14 cellular contexts compared by ENCODE assay signal in genomic region chr7:105963038-105963667, GRCh38. TPM values are rescaled to one million over a fixed set of nuclear protein-coding genes. Genes with fewer than 3 reads are reported as not detected.
DNase-seq lines count a peak whose midpoint lies in the region; ATAC-seq and TF ChIP-seq lines count a peak whose summit lies in the region.
"Had no signal": no experiment of that assay in that cellular context is flagged by ENCODE, and none has a peak within 500 bp of the region (broad histone marks: within the 10 kb centered on the region; RNA-seq: fewer than 3 reads in every experiment).

A gene with protein sequence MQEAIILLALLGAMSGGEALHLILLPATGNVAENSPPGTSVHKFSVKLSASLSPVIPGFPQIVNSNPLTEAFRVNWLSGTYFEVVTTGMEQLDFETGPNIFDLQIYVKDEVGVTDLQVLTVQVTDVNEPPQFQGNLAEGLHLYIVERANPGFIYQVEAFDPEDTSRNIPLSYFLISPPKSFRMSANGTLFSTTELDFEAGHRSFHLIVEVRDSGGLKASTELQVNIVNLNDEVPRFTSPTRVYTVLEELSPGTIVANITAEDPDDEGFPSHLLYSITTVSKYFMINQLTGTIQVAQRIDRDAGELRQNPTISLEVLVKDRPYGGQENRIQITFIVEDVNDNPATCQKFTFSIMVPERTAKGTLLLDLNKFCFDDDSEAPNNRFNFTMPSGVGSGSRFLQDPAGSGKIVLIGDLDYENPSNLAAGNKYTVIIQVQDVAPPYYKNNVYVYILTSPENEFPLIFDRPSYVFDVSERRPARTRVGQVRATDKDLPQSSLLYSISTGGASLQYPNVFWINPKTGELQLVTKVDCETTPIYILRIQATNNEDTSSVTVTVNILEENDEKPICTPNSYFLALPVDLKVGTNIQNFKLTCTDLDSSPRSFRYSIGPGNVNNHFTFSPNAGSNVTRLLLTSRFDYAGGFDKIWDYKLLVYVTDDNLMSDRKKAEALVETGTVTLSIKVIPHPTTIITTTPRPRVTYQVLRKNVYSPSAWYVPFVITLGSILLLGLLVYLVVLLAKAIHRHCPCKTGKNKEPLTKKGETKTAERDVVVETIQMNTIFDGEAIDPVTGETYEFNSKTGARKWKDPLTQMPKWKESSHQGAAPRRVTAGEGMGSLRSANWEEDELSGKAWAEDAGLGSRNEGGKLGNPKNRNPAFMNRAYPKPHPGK (plus strand): TSS chr7:105963264. CDS start chr7:105963319, 55 bp downstream.

- WGBS in H9 (ENCODE audit: extremely low coverage, insufficient read length, low lambda C conversion rate) = no CpG with 5 or more reads among the region's 4 CpGs
- WGBS in hepatocyte (ENCODE audit: low lambda C conversion rate, missing lambda C conversion rate) = 37% methylated on average over 4 of the region's 4 CpGs
- WGBS in sigmoid colon, 2 donors = 72 to 86% methylated on average over 4 of the region's 4 CpGs

- TF ChIP-seq POLR2A in sigmoid colon (IDR thresholded peaks at IDR 0.05) = no peak

- H2BK12ac ChIP-seq in H9 (ENCODE audit: insufficient read length, low read depth, low read length) = no peak within 1 kb of the TSS

- peak within 1 kb of the TSS; percentile 83 for H2BK120ac ChIP-seq in H9 (ENCODE audit: low read depth, low read length, poor library complexity, severe bottlenecking)

- H4K91ac ChIP-seq in H9 (ENCODE audit: insufficient read length, low read depth, low read length) = peak within 1 kb of the TSS; percentile 67

- DNase-seq in H9 (peak; percentile 51), NCI-H748 treated with DMSO at 0.1 percent for 48 hours (lab: John Stamatoyannopoulos, UW) (peak; percentile 18), hepatocyte (ENCODE audit: low spot score) (peak; percentile 34), sigmoid colon (no peak), cortex of kidney (lab: John Stamatoyannopoulos, UW) (no peak)
- no peak for DNase-seq in activated CD4-positive, CD25-positive, alpha-beta regulatory T cell treated with anti-CD3 and anti-CD28 coated beads, Interleukin-2, amount 50 U/mL, for 72 hours
- DNase-seq in activated CD4-positive, alpha-beta T cell treated with anti-CD3 and anti-CD28 coated beads for 36 hours = no peak
- DNase-seq in activated CD4-positive, alpha-beta memory T cell treated with anti-CD3 and anti-CD28 coated beads, Interleukin-2, amount 10 ng/mL, durations not matched to agents 7 days and 5 days = no peak
- DNase-seq: activated B cell treated with CpG ODN at 0.5 μM for 24 hours; CD8-positive, alpha-beta T cell; immature natural killer cell had no signal

- no peak for ATAC-seq in activated CD4-positive, alpha-beta T cell treated with anti-CD3 and anti-CD28 coated beads for 36 hours
- ATAC-seq: CD8-positive, alpha-beta T cell; SK-N-SH treated with all-trans-retinoic acid at 6 μM for 48 hours had no signal

- no peaks in the 10 kb centered on the region for H3K23me2 ChIP-seq in H9 (ENCODE audit: insufficient read length, low read depth, low read length, poor library complexity, severe bottlenecking)

- H3K27ac Mint-ChIP-seq in H9 = peak within 1 kb of the TSS; percentile 29 to 96 (median 85); a peak in 5 of 7 replicates
- no peak within 1 kb of the TSS for H3K27ac Mint-ChIP-seq in activated CD4-positive, alpha-beta T cell treated with anti-CD3 and anti-CD28 coated beads for 36 hours
- H3K27ac Mint-ChIP-seq in activated CD4-positive, alpha-beta memory T cell treated with anti-CD3 and anti-CD28 coated beads, Interleukin-2, amount 10 ng/mL, durations not matched to agents 7 days and 5 days = no peak within 1 kb of the TSS
- H3K27ac Mint-ChIP-seq: activated B cell treated with CpG ODN at 0.5 μM for 24 hours; CD8-positive, alpha-beta T cell; immature natural killer cell had no signal

- H2AFZ ChIP-seq in H9 (ENCODE audit: low read length) (no peak within 1 kb of the TSS), hepatocyte (no peak within 1 kb of the TSS)

- POLR2A ChIA-PET in activated CD4-positive, alpha-beta T cell treated with anti-CD3 and anti-CD28 coated beads for 36 hours (lab: Charles Lee) = no interaction called here
- POLR2A ChIA-PET in activated CD4-positive, alpha-beta memory T cell treated with anti-CD3 and anti-CD28 coated beads, Interleukin-2, amount 10 ng/mL, durations not matched to agents 7 days and 5 days (lab: Charles Lee) = no interaction called here

- H3K4me1 ChIP-seq in H9 (ENCODE audit: insufficient read depth, low read length) (peaks cover 5% of the 10 kb centered on the region; the same call in 1 of the 2 replicates), hepatocyte (ENCODE audit: insufficient read depth) (no peaks in the 10 kb centered on the region), sigmoid colon (peaks cover 0 to 16% (median 7%) of the 10 kb centered on the region in 4 donors)

- H3K27ac ChIP-seq in H9 (ENCODE audit: insufficient read length, low read depth, low read length) (no peak within 1 kb of the TSS), hepatocyte (no peak within 1 kb of the TSS), sigmoid colon (peak within 1 kb of the TSS in 3 of 4 donors; percentile 34 to 83 (median 40))
- H3K27ac ChIP-seq: coronary artery, skin epidermis had no signal

- no peak within 1 kb of the TSS for H3K9ac ChIP-seq in H9 (ENCODE audit: extremely low read depth, insufficient read length, low read length)

- H3K36me3 ChIP-seq in hepatocyte (replicated peaks; ENCODE audit: insufficient read depth, low read depth) = no peaks in the 10 kb centered on the region
- no peaks in the 10 kb centered on the region for H3K36me3 ChIP-seq in sigmoid colon

- H3K56ac ChIP-seq in H9 (ENCODE audit: insufficient read length, low read depth, low read length) = no peak within 1 kb of the TSS

- peaks cover 6% of the 10 kb centered on the region in 2 experiments for H3K9me3 Mint-ChIP-seq in H9
- H3K9me3 Mint-ChIP-seq in activated CD4-positive, alpha-beta T cell treated with anti-CD3 and anti-CD28 coated beads for 36 hours (ENCODE audit: low read depth) = no peaks in the 10 kb centered on the region
- H3K9me3 Mint-ChIP-seq in activated CD4-positive, alpha-beta memory T cell treated with anti-CD3 and anti-CD28 coated beads, Interleukin-2, amount 10 ng/mL, durations not matched to agents 7 days and 5 days = peaks cover 2% of the 10 kb centered on the region
- H3K9me3 Mint-ChIP-seq: CD8-positive, alpha-beta T cell had no signal

- H3K14ac ChIP-seq in H9 (ENCODE audit: insufficient read depth, low read length) = peak within 1 kb of the TSS; percentile 65

- no peak for TF ChIP-seq CTCF in H9 (conservative IDR thresholded peaks at IDR 0.05)
- no peak for TF ChIP-seq CTCF in hepatocyte (IDR thresholded peaks at IDR 0.05; ENCODE audit: poor library complexity)
- no peak for TF ChIP-seq CTCF in sigmoid colon (IDR thresholded peaks at IDR 0.05)

- H2BK15ac ChIP-seq in H9 (ENCODE audit: low read depth, low read length) = no peak within 1 kb of the TSS

- no peaks in the 10 kb centered on the region for H3K9me3 ChIP-seq in H9 (ENCODE audit: control insufficient read depth, low read depth, low read length)
- H3K9me3 ChIP-seq in hepatocyte (ENCODE audit: low read depth) = no peaks in the 10 kb centered on the region
- no peaks in the 10 kb centered on the region for H3K9me3 ChIP-seq in sigmoid colon

- CTCF ChIA-PET in activated CD4-positive, alpha-beta T cell treated with anti-CD3 and anti-CD28 coated beads for 36 hours (lab: Charles Lee) = interaction anchor here (0.7 to 1.0 kb wide), 3 partner anchors 304 to 861 kb away, joined by 3 to 4 read pairs (median 4); no protein-coding TSS in a partner anchor
- CTCF ChIA-PET in activated CD4-positive, alpha-beta memory T cell treated with anti-CD3 and anti-CD28 coated beads, Interleukin-2, amount 10 ng/mL, durations not matched to agents 7 days and 5 days (lab: Charles Lee) = no interaction called here

- no peak within 1 kb of the TSS for H4K8ac ChIP-seq in H9 (replicated peaks; ENCODE audit: insufficient read length, low read depth, low read length)

- H2AK5ac ChIP-seq in H9 (ENCODE audit: insufficient read length, low read length) = no peak within 1 kb of the TSS

- H4K20me1 ChIP-seq in H9 (ENCODE audit: control insufficient read depth, insufficient read depth, insufficient read length) (no peaks in the 10 kb centered on the region), hepatocyte (ENCODE audit: insufficient read depth, poor library complexity, severe bottlenecking) (no peaks in the 10 kb centered on the region)

- H3K23ac ChIP-seq in H9 (ENCODE audit: insufficient read length, low read depth, low read length) = no peak within 1 kb of the TSS

- no peak within 1 kb of the TSS for H4K5ac ChIP-seq in H9 (ENCODE audit: insufficient read length, low read depth, low read length)

- TF ChIP-seq EP300 in sigmoid colon (IDR thresholded peaks at IDR 0.05) = peak in 1 of 4 donors; percentile 46

- no peak within 1 kb of the TSS for H2BK5ac ChIP-seq in H9 (ENCODE audit: insufficient read length, low read length)

- peak within 1 kb of the TSS; percentile 61 for H3K18ac ChIP-seq in H9 (ENCODE audit: insufficient read length, low read depth, low read length)

- peak within 1 kb of the TSS in 1 of 2 experiments; percentile 9; a peak in 3 of 5 replicates for H3K4me3 Mint-ChIP-seq in H9
- H3K4me3 Mint-ChIP-seq in activated CD4-positive, alpha-beta T cell treated with anti-CD3 and anti-CD28 coated beads for 36 hours = no peak within 1 kb of the TSS
- H3K4me3 Mint-ChIP-seq in activated CD4-positive, alpha-beta memory T cell treated with anti-CD3 and anti-CD28 coated beads, Interleukin-2, amount 10 ng/mL, durations not matched to agents 7 days and 5 days = no peak within 1 kb of the TSS
- H3K4me3 Mint-ChIP-seq: activated B cell treated with CpG ODN at 0.5 μM for 24 hours; CD8-positive, alpha-beta T cell; immature natural killer cell had no signal

- no peak within 1 kb of the TSS for H3K4me2 ChIP-seq in H9 (ENCODE audit: insufficient read depth, insufficient read length, low read length)
- no peak within 1 kb of the TSS for H3K4me2 ChIP-seq in hepatocyte

- peak within 1 kb of the TSS; percentile 61 for H3K4ac ChIP-seq in H9 (ENCODE audit: low read depth, low read length)

- H3K79me2 ChIP-seq in H9 (ENCODE audit: insufficient read depth, low read length) (no peaks in the 10 kb centered on the region), hepatocyte (no peaks in the 10 kb centered on the region)

- peaks cover 3% of the 10 kb centered on the region; the same call in 1 of the 2 replicates for H3K27me3 Mint-ChIP-seq in H9 (ENCODE audit: low read depth)
- no peaks in the 10 kb centered on the region for H3K27me3 Mint-ChIP-seq in activated CD4-positive, alpha-beta T cell treated with anti-CD3 and anti-CD28 coated beads for 36 hours
- peaks cover 1% of the 10 kb centered on the region for H3K27me3 Mint-ChIP-seq in activated CD4-positive, alpha-beta memory T cell treated with anti-CD3 and anti-CD28 coated beads, Interleukin-2, amount 10 ng/mL, durations not matched to agents 7 days and 5 days

- H3K79me1 ChIP-seq in H9 (ENCODE audit: insufficient read depth, low read depth, low read length, poor library complexity, severe bottlenecking) = no peaks in the 10 kb centered on the region

- H3K9me2 ChIP-seq in hepatocyte (replicated peaks; ENCODE audit: insufficient read depth) = no peaks in the 10 kb centered on the region

- peaks cover 0 to 2% (median 0%) of the 10 kb centered on the region in 3 experiments; a peak in 1 of 7 replicates for H3K36me3 Mint-ChIP-seq in H9 (ENCODE audit: insufficient read depth in 1 of 3, low read depth in 3 of 3)
- H3K36me3 Mint-ChIP-seq in activated CD4-positive, alpha-beta T cell treated with anti-CD3 and anti-CD28 coated beads for 36 hours (ENCODE audit: low read depth) = no peaks in the 10 kb centered on the region
- H3K36me3 Mint-ChIP-seq in activated CD4-positive, alpha-beta memory T cell treated with anti-CD3 and anti-CD28 coated beads, Interleukin-2, amount 10 ng/mL, durations not matched to agents 7 days and 5 days (ENCODE audit: low read depth) = no peaks in the 10 kb centered on the region
- H3K36me3 Mint-ChIP-seq: CD8-positive, alpha-beta T cell had no signal

- H3K27me3 ChIP-seq in H9 (ENCODE audit: insufficient read depth, low read length) (no peaks in the 10 kb centered on the region), hepatocyte (no peaks in the 10 kb centered on the region), sigmoid colon (no peaks in the 10 kb centered on the region)

- no peak within 1 kb of the TSS for H3T11ph ChIP-seq in H9 (ENCODE audit: low read length)

- H2BK20ac ChIP-seq in H9 (ENCODE audit: low read depth, low read length, poor library complexity, severe bottlenecking) = no peak within 1 kb of the TSS

- H3K4me3 ChIP-seq in hepatocyte = no peak within 1 kb of the TSS
- no peak within 1 kb of the TSS for H3K4me3 ChIP-seq in sigmoid colon
- H3K4me3 ChIP-seq: coronary artery, skin epidermis had no signal

- peaks cover 39 to 47% of the 10 kb centered on the region in 2 experiments for H3K4me1 Mint-ChIP-seq in H9
- H3K4me1 Mint-ChIP-seq in activated CD4-positive, alpha-beta T cell treated with anti-CD3 and anti-CD28 coated beads for 36 hours = no peaks in the 10 kb centered on the region
- no peaks in the 10 kb centered on the region for H3K4me1 Mint-ChIP-seq in activated CD4-positive, alpha-beta memory T cell treated with anti-CD3 and anti-CD28 coated beads, Interleukin-2, amount 10 ng/mL, durations not matched to agents 7 days and 5 days
- H3K4me1 Mint-ChIP-seq: activated B cell treated with CpG ODN at 0.5 μM for 24 hours, immature natural killer cell had no signal

- intact Hi-C loops in sigmoid colon (cut with DNase I) = no loop called here
- intact Hi-C loops in activated CD4-positive, alpha-beta T cell treated with anti-CD3 and anti-CD28 coated beads for 36 hours (cut with DNase I, micrococcal nuclease) = no loop called here

RNA-seq across cellular contexts. Expression of the gene that starts here (rescaled TPM):
- 3.3 and 3.8 TPM in 2 replicates for total RNA-seq in H9 (2021)
- total RNA-seq in hepatocyte = 3.3 and 4.8 TPM in 2 replicates
- polyA plus RNA-seq in hepatocyte = 5.1 and 6.9 TPM in 2 replicates
- total RNA-seq in sigmoid colon = 10 to 100 TPM in 3 of 4 donors, 1 to 10 TPM in 1; 2.2 to 21.3 (median 16.9) TPM
- polyA plus RNA-seq in sigmoid colon = 1 to 10 TPM; 2.4 to 3.7 (median 3.2) TPM
- under 1 TPM; 0.55 to 0.93 TPM for total RNA-seq in activated CD4-positive, alpha-beta T cell treated with anti-CD3 and anti-CD28 coated beads for 36 hours
- total RNA-seq in activated CD4-positive, alpha-beta memory T cell treated with anti-CD3 and anti-CD28 coated beads, Interleukin-2, amount 10 ng/mL, durations not matched to agents 7 days and 5 days = 1 to 10 TPM; 1.2 to 1.4 TPM

Comparison
In these comparisons a context has a peak if more than half of its experiments do, and no peak if none do; other contexts are left out.
1. DNase-seq: peak in H9 (single experiment), NCI-H748 treated with DMSO at 0.1 percent for 48 hours (single experiment) and hepatocyte (single experiment); none in sigmoid colon (single experiment), cortex of kidney (single experiment), activated CD4-positive, CD25-positive, alpha-beta regulatory T cell treated with anti-CD3 and anti-CD28 coated beads, Interleukin-2, amount 50 U/mL, for 72 hours (single experiment), activated CD4-positive, alpha-beta T cell treated with anti-CD3 and anti-CD28 coated beads for 36 hours (single experiment) and activated CD4-positive, alpha-beta memory T cell treated with anti-CD3 and anti-CD28 coated beads, Interleukin-2, amount 10 ng/mL, durations not matched to agents 7 days and 5 days (single experiment).
2. H3K27ac ChIP-seq: peak in sigmoid colon (3 of 4); none in H9 (single experiment) and hepatocyte (single experiment).
3. H3K27ac Mint-ChIP-seq: peak in H9 (3 of 3); none in activated CD4-positive, alpha-beta T cell treated with anti-CD3 and anti-CD28 coated beads for 36 hours (single experiment) and activated CD4-positive, alpha-beta memory T cell treated with anti-CD3 and anti-CD28 coated beads, Interleukin-2, amount 10 ng/mL, durations not matched to agents 7 days and 5 days (single experiment).